Comparison of ENCODE assay signal across 35 cellular contexts in genomic region chr13:42112864-42113263, GRCh38.
"Had no signal": no experiment of that assay in that cellular context is flagged by ENCODE, and none has a peak within 500 bp of the region (broad histone marks: within the 10 kb centered on the region; RNA-seq: fewer than 3 reads in every experiment).

No MANE protein-coding gene starts in this region.

- DNase-seq: activated CD4-positive, alpha-beta memory T cell treated with anti-CD3 and anti-CD28 coated beads, Interleukin-2, amount 10 ng/mL, durations not matched to agents 7 days and 5 days; activated CD4-positive, alpha-beta T cell treated with anti-CD3 and anti-CD28 coated beads for 1 hour; activated CD4-positive, alpha-beta T cell treated with anti-CD3 and anti-CD28 coated beads for 36 hours; activated CD4-positive, alpha-beta T cell treated with anti-CD3 and anti-CD28 coated beads for 48 hours; activated CD4-positive, alpha-beta T cell treated with anti-CD3 and anti-CD28 coated beads, Interleukin-2, amount 10 ng/mL, durations not matched to agents 7 days and 5 days; activated CD4-positive, alpha-beta T cell treated with anti-CD3 and anti-CD28 coated beads, Interleukin-2, amount 50 U/mL, for 48 hours; activated CD4-positive, CD25-positive, alpha-beta regulatory T cell; activated CD8-positive, alpha-beta memory T cell treated with anti-CD3 and anti-CD28 coated beads for 24 hours; activated CD8-positive, alpha-beta memory T cell treated with anti-CD3 and anti-CD28 coated beads, Interleukin-2, amount 10 ng/mL, durations not matched to agents 7 days and 5 days; activated CD8-positive, alpha-beta memory T cell treated with anti-CD3 and anti-CD28 coated beads, Interleukin-2, amount 50 U/mL, for 48 hours; activated CD8-positive, alpha-beta T cell treated with anti-CD3 and anti-CD28 coated beads, Interleukin-2, amount 10 ng/mL, durations not matched to agents 7 days and 5 days; activated effector memory CD4-positive, alpha-beta T cell treated with Interleukin-2 at 50 U/mL for 16 hours; activated gamma-delta T cell treated with Interleukin-2 at 50 U/mL for 16 hours; activated naive CD4-positive, alpha-beta T cell; activated naive CD4-positive, alpha-beta T cell treated with anti-CD3 and anti-CD28 coated beads for 36 hours; activated naive CD4-positive, alpha-beta T cell treated with anti-CD3 and anti-CD28 coated beads, Interleukin-2, amount 50 U/mL, for 16 hours; activated naive CD8-positive, alpha-beta T cell treated with anti-CD3 and anti-CD28 coated beads for 36 hours; activated T-cell treated with anti-CD3 and anti-CD28 coated beads, Interleukin-2, amount 50 U/mL, for 24 hours; activated T-cell treated with anti-CD3 and anti-CD28 coated beads, Interleukin-2, amount 50 U/mL, for 48 hours; amniotic stem cell; aorta; body of pancreas; brain microvascular endothelial cell; cerebellar nuclear complex; T-cell; T-helper 2 cell; T-helper 9 cell had no signal

- H3K4me1 ChIP-seq: adrenal gland, body of pancreas, breast epithelium had no signal

- H3K4me3 Mint-ChIP-seq: activated CD4-positive, alpha-beta memory T cell treated with anti-CD3 and anti-CD28 coated beads, Interleukin-2, amount 10 ng/mL, durations not matched to agents 7 days and 5 days; activated CD4-positive, alpha-beta T cell treated with anti-CD3 and anti-CD28 coated beads for 36 hours; activated CD4-positive, alpha-beta T cell treated with anti-CD3 and anti-CD28 coated beads, Interleukin-2, amount 10 ng/mL, durations not matched to agents 7 days and 5 days; activated CD8-positive, alpha-beta memory T cell treated with anti-CD3 and anti-CD28 coated beads, Interleukin-2, amount 10 ng/mL, durations not matched to agents 7 days and 5 days; activated CD8-positive, alpha-beta T cell treated with anti-CD3 and anti-CD28 coated beads, Interleukin-2, amount 10 ng/mL, durations not matched to agents 7 days and 5 days; activated naive CD4-positive, alpha-beta T cell treated with anti-CD3 and anti-CD28 coated beads for 36 hours; activated naive CD8-positive, alpha-beta T cell treated with anti-CD3 and anti-CD28 coated beads for 36 hours; activated T-cell treated with anti-CD3 and anti-CD28 coated beads, Interleukin-2, amount 50 U/mL, for 24 hours; central memory CD8-positive, alpha-beta T cell; T-cell; T-helper 2 cell treated with Interferon-gamma antibody and Interleukin-4, amounts not matched to agents 5 μg/mL and 100 μg/mL, for 36 hours had no signal

- H3K4me3 ChIP-seq: adrenal gland, body of pancreas, breast epithelium had no signal

- H3K36me3 ChIP-seq: adrenal gland, brain microvascular endothelial cell, breast epithelium had no signal

- H3K27ac ChIP-seq: adrenal gland, body of pancreas, brain microvascular endothelial cell, breast epithelium, VCaP had no signal

- H3K27ac Mint-ChIP-seq: activated CD4-positive, alpha-beta memory T cell treated with anti-CD3 and anti-CD28 coated beads, Interleukin-2, amount 10 ng/mL, durations not matched to agents 7 days and 5 days; activated CD4-positive, alpha-beta T cell treated with anti-CD3 and anti-CD28 coated beads for 36 hours; activated CD4-positive, alpha-beta T cell treated with anti-CD3 and anti-CD28 coated beads, Interleukin-2, amount 10 ng/mL, durations not matched to agents 7 days and 5 days; activated CD8-positive, alpha-beta memory T cell treated with anti-CD3 and anti-CD28 coated beads, Interleukin-2, amount 10 ng/mL, durations not matched to agents 7 days and 5 days; activated CD8-positive, alpha-beta T cell treated with anti-CD3 and anti-CD28 coated beads, Interleukin-2, amount 10 ng/mL, durations not matched to agents 7 days and 5 days; activated naive CD4-positive, alpha-beta T cell treated with anti-CD3 and anti-CD28 coated beads for 36 hours; activated naive CD4-positive, alpha-beta T cell treated with anti-CD3 and anti-CD28 coated beads, Interleukin-2, amount 50 U/mL, for 72 hours; activated naive CD8-positive, alpha-beta T cell treated with anti-CD3 and anti-CD28 coated beads for 36 hours; activated T-cell treated with anti-CD3 and anti-CD28 coated beads, Interleukin-2, amount 50 U/mL, for 24 hours; activated T-helper 2 cell treated with anti-CD3 and anti-CD28 coated beads, Interferon-gamma antibody, Interleukin-2, Interleukin-4, amounts not matched to agents 10 μg/mL and 5 μg/mL and 100 μg/mL, durations not matched to agents 14 hours and 24 hours and 36 hours; T-cell; T-helper 2 cell treated with Interferon-gamma antibody and Interleukin-4, amounts not matched to agents 5 μg/mL and 100 μg/mL, for 36 hours had no signal

- H3K9me3 Mint-ChIP-seq: activated CD4-positive, alpha-beta memory T cell treated with anti-CD3 and anti-CD28 coated beads, Interleukin-2, amount 10 ng/mL, durations not matched to agents 7 days and 5 days; activated CD4-positive, alpha-beta T cell treated with anti-CD3 and anti-CD28 coated beads, Interleukin-2, amount 10 ng/mL, durations not matched to agents 7 days and 5 days; activated naive CD4-positive, alpha-beta T cell treated with anti-CD3 and anti-CD28 coated beads for 36 hours; activated naive CD4-positive, alpha-beta T cell treated with anti-CD3 and anti-CD28 coated beads, Interleukin-2, amount 50 U/mL, for 72 hours; activated naive CD8-positive, alpha-beta T cell treated with anti-CD3 and anti-CD28 coated beads for 36 hours; activated T-cell treated with anti-CD3 and anti-CD28 coated beads, Interleukin-2, amount 50 U/mL, for 24 hours; activated T-helper 2 cell treated with anti-CD3 and anti-CD28 coated beads, Interferon-gamma antibody, Interleukin-2, Interleukin-4, amounts not matched to agents 10 μg/mL and 5 μg/mL and 100 μg/mL, durations not matched to agents 14 hours and 24 hours and 36 hours; central memory CD8-positive, alpha-beta T cell; T-cell; T-helper 2 cell treated with Interferon-gamma antibody and Interleukin-4, amounts not matched to agents 5 μg/mL and 100 μg/mL, for 36 hours had no signal

- ATAC-seq: activated CD4-positive, alpha-beta T cell treated with anti-CD3 and anti-CD28 coated beads for 36 hours; activated CD4-positive, CD25-positive, alpha-beta regulatory T cell treated with anti-CD3 and anti-CD28 coated beads, Interleukin-2, amount 50 U/mL, for 24 hours; activated CD8-positive, alpha-beta memory T cell treated with anti-CD3 and anti-CD28 coated beads, Interleukin-2, amount 10 ng/mL, durations not matched to agents 7 days and 5 days; activated CD8-positive, alpha-beta T cell treated with anti-CD3 and anti-CD28 coated beads, Interleukin-2, amount 10 ng/mL, durations not matched to agents 7 days and 5 days; activated naive CD4-positive, alpha-beta T cell treated with anti-CD3 and anti-CD28 coated beads, Interleukin-2, amount 50 U/mL, for 72 hours; body of pancreas; T-cell had no signal

- H3K36me3 Mint-ChIP-seq: activated CD8-positive, alpha-beta memory T cell treated with anti-CD3 and anti-CD28 coated beads, Interleukin-2, amount 10 ng/mL, durations not matched to agents 7 days and 5 days; activated naive CD4-positive, alpha-beta T cell treated with anti-CD3 and anti-CD28 coated beads, Interleukin-2, amount 50 U/mL, for 72 hours; activated naive CD8-positive, alpha-beta T cell treated with anti-CD3 and anti-CD28 coated beads for 36 hours; T-cell had no signal

- H3K27me3 Mint-ChIP-seq: activated CD4-positive, alpha-beta memory T cell treated with anti-CD3 and anti-CD28 coated beads, Interleukin-2, amount 10 ng/mL, durations not matched to agents 7 days and 5 days; activated CD4-positive, alpha-beta T cell treated with anti-CD3 and anti-CD28 coated beads for 36 hours; activated CD4-positive, alpha-beta T cell treated with anti-CD3 and anti-CD28 coated beads, Interleukin-2, amount 10 ng/mL, durations not matched to agents 7 days and 5 days; activated CD8-positive, alpha-beta memory T cell treated with anti-CD3 and anti-CD28 coated beads, Interleukin-2, amount 10 ng/mL, durations not matched to agents 7 days and 5 days; activated naive CD8-positive, alpha-beta T cell treated with anti-CD3 and anti-CD28 coated beads for 36 hours; activated T-cell treated with anti-CD3 and anti-CD28 coated beads, Interleukin-2, amount 50 U/mL, for 24 hours; central memory CD8-positive, alpha-beta T cell; T-cell had no signal

- H3K9me3 ChIP-seq: adrenal gland, body of pancreas, breast epithelium had no signal

- H3K27me3 ChIP-seq: adrenal gland, body of pancreas, brain microvascular endothelial cell, breast epithelium had no signal
